In genomic region chr2:148023861-148024260, GRCh38 we compare ENCODE assay signal across 8 cellular contexts. TPM values are rescaled to one million over a fixed set of nuclear protein-coding genes. Genes with fewer than 3 reads are reported as not detected.
DNase-seq lines count a peak whose midpoint lies in the region; ATAC-seq, FAIRE-seq and TF ChIP-seq lines count a peak whose summit lies in the region.

No MANE protein-coding gene starts in this region.

- FAIRE-seq in GM12891 (lab: Jason Lieb, UNC) = peak; percentile 92

- ATAC-seq in GM21381 (IDR thresholded peaks at IDR 0.05; ENCODE audit: unreplicated experiment) (peak; percentile 33), HG03571 (IDR thresholded peaks at IDR 0.05; ENCODE audit: unreplicated experiment) (peak; percentile 33)

- no peak for TF ChIP-seq POLR2A in GM12891 (IDR thresholded peaks at IDR 0.05; ENCODE audit: low read depth, low read length)

- H3K27ac ChIP-seq in caudate nucleus (ENCODE audit: low read depth, low read length) = no peak overlapping the region

- peak overlapping the region; percentile 95 for H3K4me3 ChIP-seq in fibroblast of pulmonary artery (replicated peaks; ENCODE audit: low read depth, low read length)

- DNase-seq in GM12891 (ENCODE audit: insufficient read length, low spot score) (no peak), fibroblast of pulmonary artery (ENCODE audit: low read depth) (no peak), medulla oblongata (ENCODE audit: extremely low spot score) (no peak), caudate nucleus (lab: John Stamatoyannopoulos, UW) (no peak), NCI-H187 treated with DMSO at 0.1 percent for 48 hours (lab: John Stamatoyannopoulos, UW) (no peak), LoVo (ENCODE audit: low spot score) (no peak)

- TF ChIP-seq CTCF in fibroblast of pulmonary artery (IDR thresholded peaks at IDR 0.05; ENCODE audit: low read length, missing control alignments) = no peak

TF ChIP-seq in GM12891, 5 proteins besides CTCF, POLR2A, EP300 and RAD21:
- TF ChIP-seq SPI1 (IDR thresholded peaks at IDR 0.05; ENCODE audit: low read depth, low read length) = peak; percentile 53
- no peak for TF ChIP-seq POLR2AphosphoS5 (IDR thresholded peaks at IDR 0.05; ENCODE audit: low read depth, low read length)
- 0 out of 2 replicates have a peak, but pooled peaks have one; percentile 40 for TF ChIP-seq TAF1 (IDR thresholded peaks at IDR 0.05; ENCODE audit: low read depth, low read length)

RNA-seq across cellular contexts. Expression of gene MBD5, which starts 3.0 kb away (rescaled TPM):
- polyA plus RNA-seq in GM12891 (2012; ENCODE audit: low read depth, missing spikeins) = 12.2 TPM

RNA-seq across cellular contexts. Expression of gene ORC4, which starts 3.3 kb away (rescaled TPM):
- polyA plus RNA-seq in GM12891 (2012; ENCODE audit: low read depth, missing spikeins) = 26.9 TPM
